In the genomic region with DNA sequence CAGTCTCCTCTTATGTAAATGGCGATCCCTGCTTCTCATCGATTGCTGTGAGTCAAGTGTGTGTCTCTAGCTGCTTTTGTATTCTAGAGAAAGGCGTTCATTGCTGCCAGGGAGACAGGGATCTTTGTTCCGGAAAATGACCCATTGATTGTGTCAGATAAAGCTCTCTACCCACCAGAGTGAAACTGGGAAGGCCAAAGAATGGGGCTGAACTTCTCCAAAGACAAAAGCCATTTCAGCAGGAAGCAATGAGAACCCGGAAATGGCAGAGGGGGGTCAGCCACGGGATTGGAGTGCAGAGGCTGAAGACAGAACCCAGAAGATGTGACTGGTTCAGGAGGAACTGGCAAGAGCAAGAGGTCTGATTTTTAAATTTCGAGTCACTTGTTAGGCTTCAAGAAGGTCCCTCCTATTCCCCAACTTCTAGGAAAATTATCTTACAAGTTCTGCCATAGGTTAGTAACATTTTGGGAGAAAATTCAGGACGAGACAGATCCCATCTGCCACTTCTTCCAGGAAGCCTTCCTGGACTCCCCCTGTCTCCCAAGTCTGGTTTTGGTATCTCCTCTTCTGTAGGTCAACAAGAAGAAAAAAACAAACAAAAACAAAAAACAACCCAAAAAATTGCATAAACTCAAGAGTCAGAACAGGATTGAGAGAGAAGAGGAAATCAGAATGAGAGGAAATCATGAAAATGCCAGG, we compare ENCODE assay signal across 11 cellular contexts.
DNase-seq lines count a peak whose midpoint lies in the region; ATAC-seq lines count a peak whose summit lies in the region.
"Had no signal": no experiment of that assay in that cellular context is flagged by ENCODE, and none has a peak within 500 bp of the region (broad histone marks: within the 10 kb centered on the region; RNA-seq: fewer than 3 reads in every experiment).

No MANE protein-coding gene starts in this region.

- H3K4me3 ChIP-seq in NT2/D1 (ENCODE audit: insufficient read length, low read depth), result no peak overlapping the region

- ATAC-seq in HG02973 (IDR thresholded peaks at IDR 0.05; ENCODE audit: unreplicated experiment) (no peak), HG02623 (IDR thresholded peaks at IDR 0.05; ENCODE audit: unreplicated experiment) (no peak)

- DNase-seq in COLO829 (ENCODE audit: low spot score) (peak; percentile 68), NT2/D1 (ENCODE audit: low read depth, low spot score) (peak; percentile 40), foreskin melanocyte (peak; percentile 87), mucosa of gallbladder (ENCODE audit: low spot score) (peak; percentile 77), HT-29 (ENCODE audit: low spot score) (no peak)
- no peak for DNase-seq in stimulated activated CD4-positive, alpha-beta T cell treated with anti-CD3 and anti-CD28 coated beads, Interleukin-4, amount 100 ng/mL, for 24 hours
- DNase-seq: activated T-cell treated with anti-CD3 and anti-CD28 coated beads, Interleukin-2, amount 50 U/mL, for 48 hours; NCI-H1694 treated with DMSO at 0.1 percent for 48 hours; small intestine had no signal

- no peaks in the 10 kb centered on the region for H3K36me3 ChIP-seq in NT2/D1 (ENCODE audit: insufficient read depth, insufficient read length, low read length)

- peaks cover 9% of the 10 kb centered on the region for H3K4me1 ChIP-seq in NT2/D1 (ENCODE audit: insufficient read depth, insufficient read length)

- H3K27me3 ChIP-seq in NT2/D1 (ENCODE audit: insufficient read depth, insufficient read length), result no peaks in the 10 kb centered on the region

- no peaks in the 10 kb centered on the region for H3K9me3 ChIP-seq in NT2/D1 (ENCODE audit: insufficient read depth, low read length)

- no peak overlapping the region for H3K9ac ChIP-seq in NT2/D1 (ENCODE audit: insufficient read length, low read depth)

Comparison
In these comparisons a context has a peak if more than half of its experiments do, and no peak if none do; other contexts are left out.
1. DNase-seq: peak in COLO829 (single experiment), NT2/D1 (single experiment), foreskin melanocyte (single experiment) and mucosa of gallbladder (single experiment); none in stimulated activated CD4-positive, alpha-beta T cell treated with anti-CD3 and anti-CD28 coated beads, Interleukin-4, amount 100 ng/mL, for 24 hours (single experiment) and HT-29 (single experiment).